ENCODE assay signal across 13 cellular contexts in the genomic region with DNA sequence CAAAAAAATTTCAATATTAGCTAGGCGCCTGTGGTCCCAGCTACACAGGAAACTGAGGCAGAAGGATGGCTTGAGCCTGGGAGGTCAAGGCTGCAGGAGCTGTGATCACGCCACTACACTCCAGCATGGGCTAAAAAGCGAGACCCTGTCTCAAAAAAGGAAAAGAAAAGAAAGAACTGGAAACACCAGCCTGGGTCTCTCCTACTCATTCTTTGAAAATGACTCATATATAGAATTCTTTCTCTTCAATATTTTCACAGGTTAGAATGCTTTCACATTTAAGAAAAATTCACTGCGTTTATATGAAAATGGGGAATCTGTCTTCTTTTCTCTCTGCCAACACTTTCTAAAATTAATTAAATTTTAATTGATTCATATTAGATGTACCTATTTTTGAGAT.
DNase-seq lines count a peak whose midpoint lies in the region; ATAC-seq and TF ChIP-seq lines count a peak whose summit lies in the region.
"Had no signal": no experiment of that assay in that cellular context is flagged by ENCODE, and none has a peak within 500 bp of the region (broad histone marks: within the 10 kb centered on the region; RNA-seq: fewer than 3 reads in every experiment).

No MANE protein-coding gene starts in this region.

- CTCF ChIA-PET in GM10248 (lab: Yijun Ruan, JAX) = interaction anchor here (1.0 to 12.7 kb wide), 12 partner anchors 18 to 464 kb away, joined by 3 to 166 read pairs (median 18); partner anchors contain the start of genes C9orf40, CARNMT1, NMRK1 and OSTF1

- no peaks in the 10 kb centered on the region for H3K9me3 ChIP-seq in Karpas-422 (ENCODE audit: low read length)
- H3K9me3 ChIP-seq: prostate gland had no signal

- no peaks in the 10 kb centered on the region for H3K79me2 ChIP-seq in Karpas-422 (ENCODE audit: low read length)

- H3K4me3 ChIP-seq in Karpas-422 (ENCODE audit: low read length) = no peak overlapping the region
- H3K4me3 ChIP-seq: prostate gland had no signal

- H2AFZ ChIP-seq in Karpas-422 (ENCODE audit: low read length) = no peak overlapping the region

- H3K27ac ChIP-seq in Karpas-422 (ENCODE audit: low read length) = no peak overlapping the region
- H3K27ac ChIP-seq: prostate gland had no signal

- no peaks in the 10 kb centered on the region for H3K36me3 ChIP-seq in Karpas-422 (ENCODE audit: insufficient read depth, low read length)
- H3K36me3 ChIP-seq: prostate gland had no signal

- no peaks in the 10 kb centered on the region for H3K9me2 ChIP-seq in Karpas-422 (replicated peaks; ENCODE audit: insufficient read depth, low read length)

- ATAC-seq in GM18861 (IDR thresholded peaks at IDR 0.05; ENCODE audit: unreplicated experiment) (peak; percentile 46), GM21723 (IDR thresholded peaks at IDR 0.05; ENCODE audit: unreplicated experiment) (peak; percentile 55), HG03432 (IDR thresholded peaks at IDR 0.05; ENCODE audit: unreplicated experiment) (peak; percentile 71)

- H3K9ac ChIP-seq in Karpas-422 (ENCODE audit: low read length) = no peak overlapping the region

- H3K27me3 ChIP-seq in Karpas-422 (ENCODE audit: low read length) = no peaks in the 10 kb centered on the region

- H4K20me1 ChIP-seq in Karpas-422 (ENCODE audit: insufficient read depth, low read depth, low read length) = no peaks in the 10 kb centered on the region

- POLR2A ChIA-PET in GM10248 (lab: Yijun Ruan, JAX) = no interaction called here

- TF ChIP-seq CTCF in GM10248 (IDR thresholded peaks at IDR 0.05; ENCODE audit: control extremely low read depth, extremely low read depth, low read depth, missing control alignments) = no peak

- DNase-seq in GM10248 (ENCODE audit: extremely low spot score) (peak; percentile 35), Ammon's horn (ENCODE audit: low spot score) (no peak), mesenteric fat pad (ENCODE audit: low spot score) (no peak), activated gamma-delta T cell (lab: John Stamatoyannopoulos, UW) (no peak), Karpas-422 (no peak)
- DNase-seq: activated CD4-positive, alpha-beta T cell treated with anti-CD3 and anti-CD28 coated beads for 1 hour; activated gamma-delta T cell treated with Interleukin-2 at 50 U/mL for 16 hours; MM.1S; naive B cell had no signal

- no peak overlapping the region for H3K4me2 ChIP-seq in Karpas-422 (ENCODE audit: low read depth, low read length, poor library complexity, severe bottlenecking)

- no peaks in the 10 kb centered on the region; the same call in 1 of the 2 replicates for H3K4me1 ChIP-seq in Karpas-422 (ENCODE audit: low read length)
- H3K4me1 ChIP-seq: prostate gland had no signal
